19 cellular contexts compared by ENCODE assay signal in genomic region chr6:106765496-106765895, GRCh38.
A peak's percentile ranks its signal among the peaks of the same experiment; 100 is the strongest.
DNase-seq lines count a peak whose midpoint lies in the region; ATAC-seq, FAIRE-seq and TF ChIP-seq lines count a peak whose summit lies in the region.
"Had no signal": no experiment of that assay in that cellular context is flagged by ENCODE, and none has a peak within 500 bp of the region (broad histone marks: within the 10 kb centered on the region; RNA-seq: fewer than 3 reads in every experiment).

No MANE protein-coding gene starts in this region.

- POLR2A ChIA-PET in A549 (lab: Yijun Ruan, JAX) (no interaction called here), H1 (lab: Charles Lee; ENCODE audit: partially characterized antibody) (no interaction called here)

- no peak overlapping the region for H2BK120ac ChIP-seq in H1 (replicated peaks; ENCODE audit: low read depth, low read length)

- H3K27me3 ChIP-seq in DOHH2 (ENCODE audit: control insufficient read depth, low read length) (no peaks in the 10 kb centered on the region), H1 (replicated peaks in 1 of 4; ENCODE audit: control insufficient read depth in 3 of 4, extremely low read depth in 1 of 4, insufficient read depth in 3 of 4, low read length in 3 of 4) (no peaks in the 10 kb centered on the region; a peak in 1 of 7 replicates), stomach (no peaks in the 10 kb centered on the region)

- no peak overlapping the region for H4K91ac ChIP-seq in H1 (replicated peaks; ENCODE audit: insufficient read length, low read length)

- no peak overlapping the region for H2BK12ac ChIP-seq in H1 (ENCODE audit: low read depth, low read length)

- H3K36me3 ChIP-seq in DOHH2 (ENCODE audit: control insufficient read depth, low read length) (no peaks in the 10 kb centered on the region), H1 (ENCODE audit: control insufficient read depth in 2 of 4, insufficient read depth in 4 of 4, low read length in 3 of 4) (peaks cover 0 to 3% (median 0%) of the 10 kb centered on the region in 4 experiments; a peak in 1 of 8 replicates), stomach (no peaks in the 10 kb centered on the region)
- H3K36me3 ChIP-seq: BE2C had no signal

- H2BK20ac ChIP-seq in H1 (ENCODE audit: low read length): peak overlapping the region; percentile 48; the same call in 1 of the 2 replicates

- no peak overlapping the region for H3K56ac ChIP-seq in H1 (replicated peaks; ENCODE audit: insufficient read length, low read depth, low read length)

- no peaks in the 10 kb centered on the region for H3K9me2 ChIP-seq in DOHH2 (replicated peaks; ENCODE audit: control insufficient read depth, low read length)

- intact Hi-C loops in stomach (cut with DNase I; ENCODE audit: low total_unique reads): no loop called here

- CTCF ChIA-PET in A549 (lab: Yijun Ruan, JAX) (no interaction called here), H1 (lab: Charles Lee; ENCODE audit: partially characterized antibody) (no interaction called here)

- no peak for FAIRE-seq in A549 (lab: Jason Lieb, UNC)
- FAIRE-seq in H1 (lab: Jason Lieb, UNC): no peak
- FAIRE-seq: A204.1 had no signal

- no peak overlapping the region for H3K4ac ChIP-seq in H1 (replicated peaks; ENCODE audit: insufficient read length, low read depth, low read length)

- TF ChIP-seq CTCF in A549 (IDR thresholded peaks at IDR 0.05): no peak
- TF ChIP-seq CTCF in DOHH2 (IDR thresholded peaks at IDR 0.05; ENCODE audit: low read depth, low read length, poor library complexity, severe bottlenecking): no peak
- no peak for TF ChIP-seq CTCF in H1 (IDR thresholded peaks at IDR 0.05; ENCODE audit: control extremely low read depth in 1 of 3, insufficient read depth in 1 of 3, low read depth in 1 of 3, low read length in 3 of 3)
- no peak for TF ChIP-seq CTCF in stomach (IDR thresholded peaks at IDR 0.05)

- no peaks in the 10 kb centered on the region for H3F3A ChIP-seq in DOHH2 (ENCODE audit: control insufficient read depth, insufficient read depth)

- TF ChIP-seq RAD21 in A549 (conservative IDR thresholded peaks at IDR 0.05 in 1 of 2, IDR thresholded peaks at IDR 0.05 in 1 of 2) (no peak), H1 (IDR thresholded peaks at IDR 0.05 in 1 of 2, conservative IDR thresholded peaks at IDR 0.05 in 1 of 2; ENCODE audit: low read depth in 2 of 2, low read length in 2 of 2) (no peak)

- no peak overlapping the region for H2AFZ ChIP-seq in H1 (ENCODE audit: low read length)
- H2AFZ ChIP-seq: GM23248 had no signal

- H4K5ac ChIP-seq in H1 (ENCODE audit: insufficient read length, low read depth, low read length): no peak overlapping the region

- H3K27ac ChIP-seq in A549: peak overlapping the region in 1 of 2 experiments; percentile 39; a peak in 1 of 6 replicates
- no peak overlapping the region for H3K27ac ChIP-seq in DOHH2 (ENCODE audit: low read depth, low read length)
- H3K27ac ChIP-seq in H1 (ENCODE audit: low read depth, low read length): no peak overlapping the region
- peak overlapping the region; percentile 68 to 92 (median 77) for H3K27ac ChIP-seq in stomach
- H3K27ac ChIP-seq: GM23248 had no signal

- 0 out of 2 replicates have a peak overlapping the region, but pooled peaks have one; percentile 65 for H2BK15ac ChIP-seq in H1 (ENCODE audit: low read length)

- TF ChIP-seq POLR2A in A549 (IDR thresholded peaks at IDR 0.05; ENCODE audit: low read length): 0 out of 2 replicates have a peak, but pooled peaks have one; percentile 5
- no peak for TF ChIP-seq POLR2A in H1 (IDR thresholded peaks at IDR 0.05; ENCODE audit: control extremely low read depth in 1 of 2, low read depth in 2 of 2, low read length in 2 of 2)
- TF ChIP-seq POLR2A in stomach (IDR thresholded peaks at IDR 0.05): no peak

- no peaks in the 10 kb centered on the region for H3K79me1 ChIP-seq in H1 (ENCODE audit: low read depth, low read length)

- WGBS in A549 (ENCODE audit: missing lambda C conversion rate): 95% methylated on average over 2 of the region's 2 CpGs
- WGBS in H1 (ENCODE audit: extremely low coverage in 1 of 2, insufficient coverage in 1 of 2, insufficient read length in 1 of 2, insufficient replicate concordance in 2 of 2, low coverage in 1 of 2, low lambda C conversion rate in 2 of 2, missing lambda C conversion rate in 1 of 2), 2 experiments: 92% methylated on average over 2 of the region's 2 CpGs; no CpG with 5 or more reads in 1 of the 2 experiments
- WGBS in stomach, 5 donors: 75 to 95% (median 93%) methylated on average over 2 of the region's 2 CpGs

- no peak overlapping the region for H3K14ac ChIP-seq in H1 (ENCODE audit: insufficient read length)

- H3K4me2 ChIP-seq in A549: no peak overlapping the region
- peak overlapping the region; percentile 12 for H3K4me2 ChIP-seq in DOHH2 (ENCODE audit: low read length)
- no peak overlapping the region for H3K4me2 ChIP-seq in H1 (ENCODE audit: insufficient read depth in 1 of 2, low read depth in 2 of 2, low read length in 2 of 2)

- DNase-seq in A549 (ENCODE audit: low read depth in 1 of 2, low spot score in 1 of 2): no peak
- DNase-seq in H1 (ENCODE audit: low read depth in 1 of 2, low spot score in 2 of 2): no peak
- DNase-seq in stomach: no peak
- DNase-seq in midbrain (lab: John Stamatoyannopoulos, UW): no peak
- no peak for DNase-seq in putamen (ENCODE audit: low spot score)
- no peak for DNase-seq in activated effector memory CD4-positive, alpha-beta T cell treated with Interleukin-2 at 50 U/mL for 16 hours
- DNase-seq: BE2C; Calu3; CD4-positive, CD25-positive, alpha-beta regulatory T cell; DMS 273 treated with DMSO at 0.1 percent for 48 hours; DMS79 treated with DMSO at 0.1 percent for 48 hours; GDM1; GM23248; H7; IMR-90; Kasumi-1; KBM-7 had no signal

- H3K9me3 ChIP-seq in A549 (peaks cover 21% of the 10 kb centered on the region), DOHH2 (ENCODE audit: control insufficient read depth, insufficient read depth, low read length) (0 out of 2 replicates have a peak, but pooled peaks cover 4% of the 10 kb centered on the region), H1 (ENCODE audit: insufficient read depth in 2 of 2, low read depth in 1 of 2, low read length in 1 of 2) (peaks cover under 1 to 10% of the 10 kb centered on the region in 2 experiments), stomach (peaks cover 0 to 17% (median 10%) of the 10 kb centered on the region in 4 donors)

- no peak overlapping the region for H3K23ac ChIP-seq in H1 (ENCODE audit: insufficient read length)

- no peak for ATAC-seq in A549

- H3K18ac ChIP-seq in H1 (ENCODE audit: extremely low read depth, low read length): no peak overlapping the region

- TF ChIP-seq EP300 in A549 (IDR thresholded peaks at IDR 0.05): no peak
- no peak for TF ChIP-seq EP300 in H1 (IDR thresholded peaks at IDR 0.05; ENCODE audit: borderline replicate concordance in 1 of 2, low read depth in 2 of 2, low read length in 2 of 2)
- no peak for TF ChIP-seq EP300 in stomach (IDR thresholded peaks at IDR 0.05)

- H4K20me1 ChIP-seq in DOHH2 (ENCODE audit: control insufficient read depth, insufficient read depth, low read depth, low read length): no peaks in the 10 kb centered on the region
- H4K20me1 ChIP-seq in H1 (replicated peaks in 1 of 2; ENCODE audit: control insufficient read depth in 1 of 2, insufficient read depth in 2 of 2, low read length in 2 of 2): no peaks in the 10 kb centered on the region

- H3K4me1 ChIP-seq in A549: peaks cover 13% of the 10 kb centered on the region; the same call in 1 of the 3 replicates
- peaks cover 19% of the 10 kb centered on the region for H3K4me1 ChIP-seq in DOHH2 (ENCODE audit: control insufficient read depth, low read length)
- no peaks in the 10 kb centered on the region for H3K4me1 ChIP-seq in H1 (replicated peaks in 1 of 4; ENCODE audit: control insufficient read depth in 3 of 4, insufficient read depth in 4 of 4, low read length in 3 of 4)
- H3K4me1 ChIP-seq in stomach: peaks cover 3 to 20% (median 12%) of the 10 kb centered on the region in 4 donors
- H3K4me1 ChIP-seq: BE2C had no signal

- H2AK5ac ChIP-seq in H1 (ENCODE audit: low read depth, low read length): no peak overlapping the region

- H3K9ac ChIP-seq in H1 (replicated peaks in 1 of 4; ENCODE audit: extremely low read depth in 1 of 4, low read depth in 3 of 4, low read length in 3 of 4): no peak overlapping the region
- H3K9ac ChIP-seq: GM23248 had no signal

- H3K79me2 ChIP-seq in DOHH2 (ENCODE audit: control insufficient read depth, low read length): no peaks in the 10 kb centered on the region
- H3K79me2 ChIP-seq in H1 (ENCODE audit: control insufficient read depth in 1 of 2, insufficient read depth in 2 of 2, low read length in 2 of 2): no peaks in the 10 kb centered on the region

- H3K23me2 ChIP-seq in H1 (ENCODE audit: low read depth, low read length): no peaks in the 10 kb centered on the region

- H3K4me3 ChIP-seq in A549: no peak overlapping the region
- peak overlapping the region; percentile 31; the same call in 1 of the 2 replicates for H3K4me3 ChIP-seq in DOHH2 (ENCODE audit: low read length)
- no peak overlapping the region for H3K4me3 ChIP-seq in H1 (ENCODE audit: extremely low read depth in 1 of 4, insufficient read depth in 2 of 4, low read depth in 3 of 4, low read length in 4 of 4)
- no peak overlapping the region for H3K4me3 ChIP-seq in stomach
- H3K4me3 ChIP-seq: GM23248 had no signal

- H2BK5ac ChIP-seq in H1 (ENCODE audit: low read depth, low read length): no peak overlapping the region

- no peak overlapping the region for H4K8ac ChIP-seq in H1 (ENCODE audit: extremely low read depth, insufficient read depth, low read length)

TF ChIP-seq in A549, 52 proteins besides CTCF, POLR2A, EP300 and RAD21:
- TF ChIP-seq POLR2AphosphoS2 (conservative IDR thresholded peaks at IDR 0.05; ENCODE audit: low read length) (no peak), RNF2 (IDR thresholded peaks at IDR 0.05; ENCODE audit: borderline replicate concordance, low read depth) (no peak)
TF ChIP-seq in A549: peak in this region for 0.

TF ChIP-seq in H1, 55 proteins besides CTCF, POLR2A, EP300 and RAD21:
- no peak for TF ChIP-seq KDM4A (IDR thresholded peaks at IDR 0.05; ENCODE audit: low read depth, low read length, severe bottlenecking)
- TF ChIP-seq RFX5 (IDR thresholded peaks at IDR 0.05; ENCODE audit: borderline replicate concordance, low read depth, low read length): no peak

Comparison
In these comparisons a context has a peak if more than half of its experiments do, and no peak if none do; other contexts are left out.
1. H3K27ac ChIP-seq: peak in stomach (5 of 5); none in DOHH2 (single experiment) and H1 (single experiment).
2. Of the 18 proteins assayed by ChIP-seq in both H1 and A549: peak only in H1: none; only in A549: POLR2A; in both: none; in neither: 17.